In the genomic region with DNA sequence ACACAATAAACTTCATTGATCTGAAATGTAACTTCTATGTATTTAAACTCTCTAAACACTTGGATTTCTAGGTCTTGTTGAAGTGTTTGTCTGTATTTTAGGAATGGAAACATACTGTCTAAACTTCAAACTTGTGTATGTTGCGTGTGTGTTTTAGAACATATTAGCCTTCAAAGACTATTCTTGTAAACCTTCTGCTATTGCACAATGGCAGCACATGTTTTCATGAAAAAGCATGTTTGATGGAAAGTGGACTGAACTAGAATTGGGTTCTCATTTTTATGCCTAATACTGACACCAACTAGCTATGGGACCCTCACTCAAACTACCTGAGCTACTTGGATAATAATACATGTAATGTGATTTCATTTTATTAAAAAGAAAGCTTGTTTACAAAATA, we compare ENCODE assay signal across 28 cellular contexts.
"Had no signal": no experiment of that assay in that cellular context is flagged by ENCODE, and none has a peak within 500 bp of the region (broad histone marks: within the 10 kb centered on the region; RNA-seq: fewer than 3 reads in every experiment).

No MANE protein-coding gene starts in this region.

- H3K36me3 ChIP-seq: colonic mucosa, esophagus muscularis mucosa, esophagus squamous epithelium, gastrocnemius medialis, gastroesophageal sphincter, heart left ventricle, heart right ventricle had no signal

- FAIRE-seq: colon, endometrium, endothelial cell of umbilical vein, frontal cortex had no signal

- DNase-seq: colonic mucosa; cortex of kidney; dermis blood vessel endothelial cell; dorsolateral prefrontal cortex; effector CD4-positive, alpha-beta T cell; effector CD8-positive, alpha-beta T cell; effector memory CD4-positive, alpha-beta T cell; effector memory CD8-positive, alpha-beta T cell; endodermal cell; erythroblast; esophagus squamous epithelium; foreskin fibroblast; foreskin keratinocyte; foreskin melanocyte; gastrocnemius medialis; glutamatergic neuron; head of caudate nucleus; heart left ventricle; heart right ventricle had no signal

- H3K4me3 ChIP-seq: colonic mucosa, coronary artery, dorsolateral prefrontal cortex, esophagus muscularis mucosa, esophagus squamous epithelium, gastrocnemius medialis, gastroesophageal sphincter, heart left ventricle, heart right ventricle had no signal

- ATAC-seq: effector memory CD8-positive, alpha-beta T cell; esophagus mucosa; foreskin keratinocyte; gastrocnemius medialis; gastroesophageal sphincter; heart left ventricle; heart right ventricle had no signal

- H3K27ac ChIP-seq: colonic mucosa, coronary artery, dorsolateral prefrontal cortex, epithelial cell of prostate, esophagus muscularis mucosa, esophagus squamous epithelium, foreskin keratinocyte, gastrocnemius medialis, gastroesophageal sphincter, heart left ventricle, heart right ventricle had no signal

- H3K4me1 ChIP-seq: colonic mucosa, esophagus muscularis mucosa, esophagus squamous epithelium, foreskin keratinocyte, gastrocnemius medialis, gastroesophageal sphincter, heart left ventricle had no signal

- H3K27me3 ChIP-seq: colonic mucosa, esophagus muscularis mucosa, esophagus squamous epithelium, foreskin keratinocyte, gastrocnemius medialis, gastroesophageal sphincter, heart left ventricle, heart right ventricle had no signal

- H3K9me3 ChIP-seq: colonic mucosa, esophagus muscularis mucosa, gastrocnemius medialis, gastroesophageal sphincter, heart left ventricle, heart right ventricle had no signal
